ENCODE assay signal across 1 cellular context in genomic region chr5:149731617-149732400, GRCh38.
A peak's percentile ranks its signal among the peaks of the same experiment; 100 is the strongest.
TF ChIP-seq lines count a peak whose summit lies in the region.

No MANE protein-coding gene starts in this region.

TF ChIP-seq in K562, 482 proteins besides CTCF, POLR2A, EP300 and RAD21 (continued from another document and continues in another):
- TF ChIP-seq THRB (CRISPR knock-in tag; conservative IDR thresholded peaks at IDR 0.05) (no peak), YY1 (IDR thresholded peaks at IDR 0.05; ENCODE audit: borderline replicate concordance in 1 of 3, control insufficient read depth in 1 of 3, extremely low read depth in 1 of 3, insufficient read depth in 3 of 3, insufficient read length in 1 of 3, insufficient replicate concordance in 2 of 3, low read depth in 1 of 3, low read length in 2 of 3) (peak in 2 of 3 experiments; percentile 17 to 25), HMGXB4 (CRISPR knock-in tag; IDR thresholded peaks at IDR 0.05) (peak; percentile 34; the same call in 1 of the 2 replicates), ZNF584 (CRISPR knock-in tag; IDR thresholded peaks at IDR 0.05; ENCODE audit: low read depth) (no peak), POLR2B (IDR thresholded peaks at IDR 0.05; ENCODE audit: low read depth, partially characterized antibody) (no peak), CBX1 (IDR thresholded peaks at IDR 0.05; ENCODE audit: low read depth) (no peak), ZNF124 (CRISPR knock-in tag; IDR thresholded peaks at IDR 0.05) (no peak), RAD51 (IDR thresholded peaks at IDR 0.05; ENCODE audit: borderline replicate concordance, low read depth) (no peak), ZNF324 (CRISPR knock-in tag; IDR thresholded peaks at IDR 0.05) (no peak), ZMIZ1 (IDR thresholded peaks at IDR 0.05; ENCODE audit: low read depth in 2 of 2, low read length in 2 of 2) (no peak), ZNF174 (CRISPR knock-in tag; IDR thresholded peaks at IDR 0.05) (no peak), ZNF217 (CRISPR knock-in tag; IDR thresholded peaks at IDR 0.05) (no peak), SOX6 (IDR thresholded peaks at IDR 0.05) (0 out of 2 replicates have a peak, but pooled peaks have one; percentile 17), HDAC1 (IDR thresholded peaks at IDR 0.05) (peak in 1 of 2 experiments; percentile 82; a peak in 2 of 4 replicates), SETDB1 (IDR thresholded peaks at IDR 0.05; ENCODE audit: low read length) (no peak), HSF4 (CRISPR knock-in tag; IDR thresholded peaks at IDR 0.05; ENCODE audit: borderline replicate concordance) (no peak), TRIM24 (IDR thresholded peaks at IDR 0.05) (no peak), ZNF444 (CRISPR knock-in tag; IDR thresholded peaks at IDR 0.05) (no peak), GMEB1 (CRISPR knock-in tag; IDR thresholded peaks at IDR 0.05) (peak; percentile 46; the same call in 1 of the 2 replicates), CXXC5 (CRISPR knock-in tag; IDR thresholded peaks at IDR 0.05) (peak; percentile 79), SMAD1 (IDR thresholded peaks at IDR 0.05; ENCODE audit: low read depth, low read length, partially characterized antibody) (no peak), GTF2F1 (IDR thresholded peaks at IDR 0.05; ENCODE audit: low read depth, low read length) (no peak), MCM2 (IDR thresholded peaks at IDR 0.05; ENCODE audit: low read depth) (no peak), STAT5A (IDR thresholded peaks at IDR 0.05; ENCODE audit: borderline replicate concordance, low read length) (no peak), GTF2E2 (tag; IDR thresholded peaks at IDR 0.05) (no peak), NELFE (IDR thresholded peaks at IDR 0.05; ENCODE audit: insufficient read depth, insufficient read length) (no peak), TAF1 (IDR thresholded peaks at IDR 0.05; ENCODE audit: control insufficient read depth, extremely low read depth, insufficient read depth, low read length, severe bottlenecking) (peak; percentile 18), SIN3B (IDR thresholded peaks at IDR 0.05; ENCODE audit: low read depth) (peak; percentile 72; the same call in 1 of the 2 replicates), FOXJ2 (tag; IDR thresholded peaks at IDR 0.05) (peak; percentile 11; the same call in 1 of the 2 replicates), WHSC1 (IDR thresholded peaks at IDR 0.05; ENCODE audit: low read length) (no peak), CCAR2 (IDR thresholded peaks at IDR 0.05; ENCODE audit: low read depth, low read length) (no peak), ZNF778 (CRISPR knock-in tag; IDR thresholded peaks at IDR 0.05) (no peak)
- TF ChIP-seq, protein P1, sequence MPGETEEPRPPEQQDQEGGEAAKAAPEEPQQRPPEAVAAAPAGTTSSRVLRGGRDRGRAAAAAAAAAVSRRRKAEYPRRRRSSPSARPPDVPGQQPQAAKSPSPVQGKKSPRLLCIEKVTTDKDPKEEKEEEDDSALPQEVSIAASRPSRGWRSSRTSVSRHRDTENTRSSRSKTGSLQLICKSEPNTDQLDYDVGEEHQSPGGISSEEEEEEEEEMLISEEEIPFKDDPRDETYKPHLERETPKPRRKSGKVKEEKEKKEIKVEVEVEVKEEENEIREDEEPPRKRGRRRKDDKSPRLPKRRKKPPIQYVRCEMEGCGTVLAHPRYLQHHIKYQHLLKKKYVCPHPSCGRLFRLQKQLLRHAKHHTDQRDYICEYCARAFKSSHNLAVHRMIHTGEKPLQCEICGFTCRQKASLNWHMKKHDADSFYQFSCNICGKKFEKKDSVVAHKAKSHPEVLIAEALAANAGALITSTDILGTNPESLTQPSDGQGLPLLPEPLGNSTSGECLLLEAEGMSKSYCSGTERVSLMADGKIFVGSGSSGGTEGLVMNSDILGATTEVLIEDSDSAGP (CRISPR knock-in tag; IDR thresholded peaks at IDR 0.05): no peak
- TF ChIP-seq, protein P2, sequence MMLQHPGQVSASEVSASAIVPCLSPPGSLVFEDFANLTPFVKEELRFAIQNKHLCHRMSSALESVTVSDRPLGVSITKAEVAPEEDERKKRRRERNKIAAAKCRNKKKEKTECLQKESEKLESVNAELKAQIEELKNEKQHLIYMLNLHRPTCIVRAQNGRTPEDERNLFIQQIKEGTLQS (IDR thresholded peaks at IDR 0.05): no peak
- TF ChIP-seq, protein P2 (CRISPR knock-in tag; conservative IDR thresholded peaks at IDR 0.05): no peak
- TF ChIP-seq, protein P3, sequence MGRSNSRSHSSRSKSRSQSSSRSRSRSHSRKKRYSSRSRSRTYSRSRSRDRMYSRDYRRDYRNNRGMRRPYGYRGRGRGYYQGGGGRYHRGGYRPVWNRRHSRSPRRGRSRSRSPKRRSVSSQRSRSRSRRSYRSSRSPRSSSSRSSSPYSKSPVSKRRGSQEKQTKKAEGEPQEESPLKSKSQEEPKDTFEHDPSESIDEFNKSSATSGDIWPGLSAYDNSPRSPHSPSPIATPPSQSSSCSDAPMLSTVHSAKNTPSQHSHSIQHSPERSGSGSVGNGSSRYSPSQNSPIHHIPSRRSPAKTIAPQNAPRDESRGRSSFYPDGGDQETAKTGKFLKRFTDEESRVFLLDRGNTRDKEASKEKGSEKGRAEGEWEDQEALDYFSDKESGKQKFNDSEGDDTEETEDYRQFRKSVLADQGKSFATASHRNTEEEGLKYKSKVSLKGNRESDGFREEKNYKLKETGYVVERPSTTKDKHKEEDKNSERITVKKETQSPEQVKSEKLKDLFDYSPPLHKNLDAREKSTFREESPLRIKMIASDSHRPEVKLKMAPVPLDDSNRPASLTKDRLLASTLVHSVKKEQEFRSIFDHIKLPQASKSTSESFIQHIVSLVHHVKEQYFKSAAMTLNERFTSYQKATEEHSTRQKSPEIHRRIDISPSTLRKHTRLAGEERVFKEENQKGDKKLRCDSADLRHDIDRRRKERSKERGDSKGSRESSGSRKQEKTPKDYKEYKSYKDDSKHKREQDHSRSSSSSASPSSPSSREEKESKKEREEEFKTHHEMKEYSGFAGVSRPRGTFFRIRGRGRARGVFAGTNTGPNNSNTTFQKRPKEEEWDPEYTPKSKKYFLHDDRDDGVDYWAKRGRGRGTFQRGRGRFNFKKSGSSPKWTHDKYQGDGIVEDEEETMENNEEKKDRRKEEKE (IDR thresholded peaks at IDR 0.05; ENCODE audit: borderline replicate concordance in 1 of 2, control insufficient read depth in 1 of 2, low read depth in 2 of 2, low read length in 1 of 2): no peak
- TF ChIP-seq, protein P4, sequence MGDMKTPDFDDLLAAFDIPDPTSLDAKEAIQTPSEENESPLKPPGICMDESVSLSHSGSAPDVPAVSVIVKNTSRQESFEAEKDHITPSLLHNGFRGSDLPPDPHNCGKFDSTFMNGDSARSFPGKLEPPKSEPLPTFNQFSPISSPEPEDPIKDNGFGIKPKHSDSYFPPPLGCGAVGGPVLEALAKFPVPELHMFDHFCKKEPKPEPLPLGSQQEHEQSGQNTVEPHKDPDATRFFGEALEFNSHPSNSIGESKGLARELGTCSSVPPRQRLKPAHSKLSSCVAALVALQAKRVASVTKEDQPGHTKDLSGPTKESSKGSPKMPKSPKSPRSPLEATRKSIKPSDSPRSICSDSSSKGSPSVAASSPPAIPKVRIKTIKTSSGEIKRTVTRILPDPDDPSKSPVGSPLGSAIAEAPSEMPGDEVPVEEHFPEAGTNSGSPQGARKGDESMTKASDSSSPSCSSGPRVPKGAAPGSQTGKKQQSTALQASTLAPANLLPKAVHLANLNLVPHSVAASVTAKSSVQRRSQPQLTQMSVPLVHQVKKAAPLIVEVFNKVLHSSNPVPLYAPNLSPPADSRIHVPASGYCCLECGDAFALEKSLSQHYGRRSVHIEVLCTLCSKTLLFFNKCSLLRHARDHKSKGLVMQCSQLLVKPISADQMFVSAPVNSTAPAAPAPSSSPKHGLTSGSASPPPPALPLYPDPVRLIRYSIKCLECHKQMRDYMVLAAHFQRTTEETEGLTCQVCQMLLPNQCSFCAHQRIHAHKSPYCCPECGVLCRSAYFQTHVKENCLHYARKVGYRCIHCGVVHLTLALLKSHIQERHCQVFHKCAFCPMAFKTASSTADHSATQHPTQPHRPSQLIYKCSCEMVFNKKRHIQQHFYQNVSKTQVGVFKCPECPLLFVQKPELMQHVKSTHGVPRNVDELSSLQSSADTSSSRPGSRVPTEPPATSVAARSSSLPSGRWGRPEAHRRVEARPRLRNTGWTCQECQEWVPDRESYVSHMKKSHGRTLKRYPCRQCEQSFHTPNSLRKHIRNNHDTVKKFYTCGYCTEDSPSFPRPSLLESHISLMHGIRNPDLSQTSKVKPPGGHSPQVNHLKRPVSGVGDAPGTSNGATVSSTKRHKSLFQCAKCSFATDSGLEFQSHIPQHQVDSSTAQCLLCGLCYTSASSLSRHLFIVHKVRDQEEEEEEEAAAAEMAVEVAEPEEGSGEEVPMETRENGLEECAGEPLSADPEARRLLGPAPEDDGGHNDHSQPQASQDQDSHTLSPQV (IDR thresholded peaks at IDR 0.05): 0 out of 2 replicates have a peak, but pooled peaks have one; percentile 34
- TF ChIP-seq, protein P5, sequence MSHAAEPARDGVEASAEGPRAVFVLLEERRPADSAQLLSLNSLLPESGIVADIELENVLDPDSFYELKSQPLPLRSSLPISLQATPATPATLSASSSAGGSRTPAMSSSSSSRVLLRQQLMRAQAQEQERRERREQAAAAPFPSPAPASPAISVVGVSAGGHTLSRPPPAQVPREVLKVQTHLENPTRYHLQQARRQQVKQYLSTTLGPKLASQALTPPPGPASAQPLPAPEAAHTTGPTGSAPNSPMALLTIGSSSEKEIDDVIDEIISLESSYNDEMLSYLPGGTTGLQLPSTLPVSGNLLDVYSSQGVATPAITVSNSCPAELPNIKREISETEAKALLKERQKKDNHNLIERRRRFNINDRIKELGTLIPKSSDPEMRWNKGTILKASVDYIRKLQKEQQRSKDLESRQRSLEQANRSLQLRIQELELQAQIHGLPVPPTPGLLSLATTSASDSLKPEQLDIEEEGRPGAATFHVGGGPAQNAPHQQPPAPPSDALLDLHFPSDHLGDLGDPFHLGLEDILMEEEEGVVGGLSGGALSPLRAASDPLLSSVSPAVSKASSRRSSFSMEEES (CRISPR knock-in tag; IDR thresholded peaks at IDR 0.05): no peak
- TF ChIP-seq, protein P6, sequence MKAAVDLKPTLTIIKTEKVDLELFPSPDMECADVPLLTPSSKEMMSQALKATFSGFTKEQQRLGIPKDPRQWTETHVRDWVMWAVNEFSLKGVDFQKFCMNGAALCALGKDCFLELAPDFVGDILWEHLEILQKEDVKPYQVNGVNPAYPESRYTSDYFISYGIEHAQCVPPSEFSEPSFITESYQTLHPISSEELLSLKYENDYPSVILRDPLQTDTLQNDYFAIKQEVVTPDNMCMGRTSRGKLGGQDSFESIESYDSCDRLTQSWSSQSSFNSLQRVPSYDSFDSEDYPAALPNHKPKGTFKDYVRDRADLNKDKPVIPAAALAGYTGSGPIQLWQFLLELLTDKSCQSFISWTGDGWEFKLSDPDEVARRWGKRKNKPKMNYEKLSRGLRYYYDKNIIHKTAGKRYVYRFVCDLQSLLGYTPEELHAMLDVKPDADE (conservative IDR thresholded peaks at IDR 0.05; ENCODE audit: control insufficient read depth, low read depth, low read length): 0 out of 2 replicates have a peak, but pooled peaks have one; percentile 38
